Comparison of ENCODE assay signal across 17 cellular contexts in the genomic region with DNA sequence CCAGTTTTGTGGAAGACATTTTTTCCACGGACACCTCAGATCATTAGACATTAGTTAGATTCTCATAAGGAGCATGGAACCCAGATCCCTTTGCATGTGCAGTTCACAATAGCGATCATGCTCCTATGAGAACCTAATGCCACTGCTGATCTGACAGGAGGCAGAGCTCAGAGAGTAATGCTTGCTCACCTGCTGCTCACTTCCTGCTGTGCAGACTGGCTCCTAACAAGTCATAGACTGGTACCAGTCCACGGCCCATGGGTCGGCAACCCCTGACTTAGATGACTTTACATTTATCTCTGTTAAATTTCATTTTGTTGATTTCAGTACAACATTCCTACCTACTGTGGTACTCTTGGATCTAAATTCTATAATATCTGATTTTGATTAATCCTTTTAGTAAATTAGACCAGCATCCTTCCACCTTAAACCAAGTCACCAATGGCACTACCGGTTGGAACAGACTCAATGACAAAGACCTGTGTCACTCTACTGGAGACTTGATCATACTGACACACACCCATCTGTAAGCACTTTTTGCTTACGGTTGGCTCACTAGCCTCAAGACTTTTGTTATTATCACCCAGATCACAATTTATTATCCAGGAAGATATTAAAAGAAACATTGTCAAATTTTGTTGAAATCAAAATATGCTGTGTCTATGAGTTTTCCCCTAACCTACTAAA.
"Had no signal": no experiment of that assay in that cellular context is flagged by ENCODE, and none has a peak within 500 bp of the region (broad histone marks: within the 10 kb centered on the region; RNA-seq: fewer than 3 reads in every experiment).

No MANE protein-coding gene starts in this region.

- DNase-seq: activated CD4-positive, alpha-beta T cell treated with anti-CD3 and anti-CD28 coated beads, Interleukin-2, amount 50 U/mL, for 4 hours; activated gamma-delta T cell; activated T-cell treated with anti-CD3 and anti-CD28 coated beads, Interleukin-2, amount 50 U/mL, for 72 hours; cerebellar nuclear complex; cortex of kidney; esophagus squamous epithelium; immature natural killer cell; mesendoderm; naive thymus-derived CD4-positive, alpha-beta T cell; stimulated activated CD4-positive, alpha-beta T cell treated with anti-CD3 and anti-CD28 coated beads, Interleukin-12 subunit alpha, Interleukin-12 subunit beta, amount 100 ng/mL, for 4 hours; stimulated activated CD4-positive, alpha-beta T cell treated with anti-CD3 and anti-CD28 coated beads, Interleukin-2, amount 100 ng/mL, for 24 hours; T1000 had no signal

- ATAC-seq: naive thymus-derived CD4-positive, alpha-beta T cell had no signal

- H3K4me3 ChIP-seq: ascending aorta, esophagus squamous epithelium, neural progenitor cell, right atrium auricular region, tibial nerve, vagina had no signal
